8 cellular contexts compared by ENCODE assay signal in genomic region chr9:126722252-126722921, GRCh38.
DNase-seq lines count a peak whose midpoint lies in the region; ATAC-seq and TF ChIP-seq lines count a peak whose summit lies in the region.

No MANE protein-coding gene starts in this region.

- CTCF ChIA-PET in A673 (lab: Charles Lee) = no interaction called here

- H3K9me3 ChIP-seq in A673 (ENCODE audit: low read depth, low read length, poor library complexity, severe bottlenecking) = no peaks in the 10 kb centered on the region
- no peaks in the 10 kb centered on the region for H3K9me3 ChIP-seq in esophagus (ENCODE audit: control insufficient read depth in 2 of 2, insufficient read depth in 1 of 2, low read depth in 1 of 2, low read length in 1 of 2)

- H3K4me3 ChIP-seq in A673 (ENCODE audit: low read depth, low read length, poor library complexity, severe bottlenecking) = peak overlapping the region; percentile 74
- H3K4me3 ChIP-seq in esophagus (ENCODE audit: low read depth in 1 of 2, low read length in 2 of 2) = peak overlapping the region; percentile 54 to 61

- peak; percentile 77 for ATAC-seq in GM18867 (IDR thresholded peaks at IDR 0.05; ENCODE audit: unreplicated experiment)
- ATAC-seq in HG03108 (IDR thresholded peaks at IDR 0.05; ENCODE audit: unreplicated experiment) = peak; percentile 66
- peak; percentile 81 for ATAC-seq in stimulated activated naive CD8-positive, alpha-beta T cell treated with anti-CD3 and anti-CD28 coated beads, Interleukin-15, Interleukin-2, amounts not matched to agents 100 U/mL and 50 U/mL, for 24 hours

- peaks cover 20% of the 10 kb centered on the region for H3K4me1 ChIP-seq in A673 (ENCODE audit: insufficient read depth, low read length, poor library complexity, severe bottlenecking)
- H3K4me1 ChIP-seq in esophagus (ENCODE audit: control insufficient read depth in 2 of 2, insufficient read depth in 2 of 2, low read length in 1 of 2) = peaks cover 2 to 8% of the 10 kb centered on the region in 2 donors

- WGBS in esophagus, 2 donors = 1% methylated on average over 42 to 45 of the region's 45 CpGs

- intact Hi-C loops in A673 (cut with micrococcal nuclease; ENCODE audit: unreplicated experiment) = no loop called here

- BruUV-seq in A673 (replicated peaks; lab: Mats Ljungman, UMichigan) = no TSS peak

- peak overlapping the region; percentile 6 to 98 (median 23) for H3K27ac Mint-ChIP-seq in nephron

- H3K9me3 Mint-ChIP-seq in nephron = no peaks in the 10 kb centered on the region

- no peaks in the 10 kb centered on the region for H3K36me3 ChIP-seq in A673 (ENCODE audit: insufficient read depth, low read length, poor library complexity, severe bottlenecking)
- H3K36me3 ChIP-seq in esophagus (ENCODE audit: control insufficient read depth in 2 of 2, insufficient read depth in 2 of 2, low read length in 1 of 2) = no peaks in the 10 kb centered on the region

- DNase-seq in A673 (ENCODE audit: low spot score) (peak; percentile 91), NOMO-1 treated with DMSO at 0.1 percent for 48 hours (lab: John Stamatoyannopoulos, UW; ENCODE audit: unreplicated experiment) (peak; percentile 56), activated T-cell treated with anti-CD3 and anti-CD28 coated beads for 1 hour (ENCODE audit: low read depth) (peak; percentile 91)
- DNase-seq in stimulated activated naive CD8-positive, alpha-beta T cell treated with anti-CD3 and anti-CD28 coated beads, Interleukin-15, Interleukin-2, amounts not matched to agents 100 U/mL and 50 U/mL, for 24 hours = peak; percentile 97

- no peaks in the 10 kb centered on the region for H3K36me3 Mint-ChIP-seq in nephron (ENCODE audit: low read depth)

- peaks cover 76% of the 10 kb centered on the region for H3K27me3 Mint-ChIP-seq in nephron (ENCODE audit: low read depth)

- H3K4me1 Mint-ChIP-seq in nephron = peaks cover 12% of the 10 kb centered on the region

- POLR2A ChIA-PET in A673 (lab: Charles Lee; ENCODE audit: low non-redundant PET) = no interaction called here

- H3K27me3 ChIP-seq in A673 (replicated peaks; ENCODE audit: insufficient read depth, low read depth, low read length, poor library complexity) = peaks cover 5% of the 10 kb centered on the region
- H3K27me3 ChIP-seq in esophagus (ENCODE audit: control insufficient read depth in 1 of 2, insufficient read depth in 2 of 2, low read length in 2 of 2) = no peaks in the 10 kb centered on the region

- TF ChIP-seq CTCF in A673 (conservative IDR thresholded peaks at IDR 0.05; ENCODE audit: low read depth, low read length) (no peak), nephron (IDR thresholded peaks at IDR 0.05; ENCODE audit: unreplicated experiment in 3 of 3) (no peak)

- peak overlapping the region; percentile 76 to 77 (median 76) for H3K4me3 Mint-ChIP-seq in nephron

- H3K27ac ChIP-seq in A673 (ENCODE audit: low read depth, low read length, poor library complexity, severe bottlenecking) (peak overlapping the region; percentile 85), esophagus (ENCODE audit: low read depth in 2 of 2, low read length in 1 of 2) (peak overlapping the region; percentile 53 to 79)

Comparison
In these comparisons a context has a peak if more than half of its experiments do, and no peak if none do; other contexts are left out.
1. Peak in every context shown above with its lines: DNase-seq, ATAC-seq, H3K4me3 ChIP-seq and H3K27ac ChIP-seq.